In genomic region chr5:10351199-10351881, GRCh38 we compare ENCODE assay signal across 10 cellular contexts. TPM values are rescaled to one million over a fixed set of nuclear protein-coding genes. Genes with fewer than 3 reads are reported as not detected.
DNase-seq lines count a peak whose midpoint lies in the region; ATAC-seq and TF ChIP-seq lines count a peak whose summit lies in the region.
"Had no signal": no experiment of that assay in that cellular context is flagged by ENCODE, and none has a peak within 500 bp of the region (broad histone marks: within the 10 kb centered on the region; RNA-seq: fewer than 3 reads in every experiment).

No MANE protein-coding gene starts in this region.

- H3K9me3 ChIP-seq in left lung = no peaks in the 10 kb centered on the region

- peaks cover 11% of the 10 kb centered on the region for H3K27me3 Mint-ChIP-seq in brain

- in situ Hi-C loops in Caki2 (cut with HindIII; ENCODE audit: low pct_unique_long_range_greater_than_20kb, low sequenced_read_pairs) = no loop called here

- H3K4me3 ChIP-seq in left lung = no peak overlapping the region

- no peaks in the 10 kb centered on the region for H3K9me3 Mint-ChIP-seq in brain

- H3K27ac ChIP-seq in left lung = no peak overlapping the region

- intact Hi-C loops in left lung (cut with DNase I) = no loop called here

- ATAC-seq in left lung (peak; percentile 5), GM18907 (IDR thresholded peaks at IDR 0.05; ENCODE audit: unreplicated experiment) (no peak), GM19467 (IDR thresholded peaks at IDR 0.05; ENCODE audit: unreplicated experiment) (no peak)
- ATAC-seq: left colon had no signal

- peak overlapping the region; percentile 92 to 94 (median 93) for H3K4me3 Mint-ChIP-seq in brain

- H3K36me3 ChIP-seq in left lung = no peaks in the 10 kb centered on the region

- peak; percentile 47 for DNase-seq in Caki2 (ENCODE audit: low read depth)
- peak; percentile 19 for DNase-seq in LoVo (ENCODE audit: low spot score)
- no peak for DNase-seq in left lung
- no peak for DNase-seq in mesenteric fat pad (ENCODE audit: low spot score)
- DNase-seq in T1000 (lab: John Stamatoyannopoulos, UW) = no peak
- DNase-seq: activated effector memory CD4-positive, alpha-beta T cell treated with anti-CD3 and anti-CD28 coated beads, Interleukin-2, amount 50 U/mL, for 16 hours; left colon had no signal

- H3K36me3 Mint-ChIP-seq in brain = peaks cover 6% of the 10 kb centered on the region

- H3K27ac Mint-ChIP-seq in brain = peak overlapping the region; percentile 91 to 99 (median 99)

- no peaks in the 10 kb centered on the region for H3K27me3 ChIP-seq in left lung

- H3K4me1 ChIP-seq in left lung = peaks cover 8 to 29% of the 10 kb centered on the region in 2 donors

- peaks cover 46% of the 10 kb centered on the region for H3K4me1 Mint-ChIP-seq in brain

- TF ChIP-seq CTCF in brain (conservative IDR thresholded peaks at IDR 0.05) (no peak), left lung (IDR thresholded peaks at IDR 0.05) (no peak)

RNA-seq across cellular contexts. Expression of gene MARCHF6, which starts 2.2 kb away (rescaled TPM):
- 25.8 and 26.1 TPM in 2 replicates for total RNA-seq in Caki2 (2014; rRNA removed; shearing (Covaris generic); ENCODE audit: low replicate concordance)
- 160 TPM for polyA plus RNA-seq in brain (ENCODE audit: insufficient read depth, low read depth, low replicate concordance)
- 100 to 1,000 TPM; 123 to 128 TPM for total RNA-seq in left lung
- 131 TPM for total RNA-seq in mesenteric fat pad

RNA-seq across cellular contexts. Expression of gene CMBL, which starts 43.6 kb away (rescaled TPM):
- total RNA-seq in Caki2 (2014; rRNA removed; shearing (Covaris generic); ENCODE audit: low replicate concordance) = 141 and 219 TPM in 2 replicates
- polyA plus RNA-seq in brain (ENCODE audit: insufficient read depth, low read depth, low replicate concordance) = 86.0 TPM
- total RNA-seq in left lung (10 to 100 TPM; 19.2 to 26.9 TPM), mesenteric fat pad (17.3 TPM)

Comparison
In these comparisons a context has a peak if more than half of its experiments do, and no peak if none do; other contexts are left out.
1. DNase-seq: peak in Caki2 (single experiment) and LoVo (single experiment); none in left lung (0 of 2), mesenteric fat pad (single experiment) and T1000 (single experiment).